11 cellular contexts compared by ENCODE assay signal in genomic region chr1:209389258-209389657, GRCh38.
DNase-seq lines count a peak whose midpoint lies in the region; ATAC-seq lines count a peak whose summit lies in the region.
"Had no signal": no experiment of that assay in that cellular context is flagged by ENCODE, and none has a peak within 500 bp of the region (broad histone marks: within the 10 kb centered on the region; RNA-seq: fewer than 3 reads in every experiment).

No MANE protein-coding gene starts in this region.

- peak overlapping the region; percentile 27 for H3K4me2 ChIP-seq in skeletal muscle satellite cell (ENCODE audit: low read length)

- ATAC-seq in esophagus mucosa (peak; percentile 94), HG02571 (IDR thresholded peaks at IDR 0.05; ENCODE audit: unreplicated experiment) (no peak)
- ATAC-seq: left ventricle myocardium superior had no signal

- peaks cover 29% of the 10 kb centered on the region for H3K4me1 ChIP-seq in skeletal muscle satellite cell (ENCODE audit: control insufficient read depth, insufficient read depth, low read length)

- H3K4me3 ChIP-seq in skeletal muscle satellite cell (ENCODE audit: low read length) = no peak overlapping the region

- DNase-seq in GM04504 (ENCODE audit: low read depth) (peak; percentile 71), RKO (ENCODE audit: low spot score) (peak; percentile 86), NCI-H128 (lab: John Stamatoyannopoulos, UW; ENCODE audit: unreplicated experiment) (no peak), NCI-H187 treated with DMSO at 0.1 percent for 48 hours (lab: John Stamatoyannopoulos, UW) (no peak), NK-92 (lab: John Stamatoyannopoulos, UW; ENCODE audit: unreplicated experiment) (no peak)
- DNase-seq: activated CD4-positive, alpha-beta T cell treated with anti-CD3 and anti-CD28 coated beads, Interleukin-2, amount 50 U/mL, for 4 hours; left ventricle myocardium superior; NCI-H345 had no signal

- H3K9me3 ChIP-seq in skeletal muscle satellite cell (replicated peaks; ENCODE audit: low read length) = no peaks in the 10 kb centered on the region

- no peak overlapping the region for H3K9ac ChIP-seq in skeletal muscle satellite cell (ENCODE audit: low read depth, low read length)

- no peaks in the 10 kb centered on the region for H3K36me3 ChIP-seq in skeletal muscle satellite cell (ENCODE audit: insufficient read depth, low read length)

- no peaks in the 10 kb centered on the region for H3K27me3 ChIP-seq in skeletal muscle satellite cell (ENCODE audit: control insufficient read depth, insufficient read depth, low read length)

Comparison
In these comparisons a context has a peak if more than half of its experiments do, and no peak if none do; other contexts are left out.
1. DNase-seq: peak in GM04504 (single experiment) and RKO (single experiment); none in NCI-H128 (single experiment), NCI-H187 treated with DMSO at 0.1 percent for 48 hours (single experiment) and NK-92 (single experiment).